In the genomic region with DNA sequence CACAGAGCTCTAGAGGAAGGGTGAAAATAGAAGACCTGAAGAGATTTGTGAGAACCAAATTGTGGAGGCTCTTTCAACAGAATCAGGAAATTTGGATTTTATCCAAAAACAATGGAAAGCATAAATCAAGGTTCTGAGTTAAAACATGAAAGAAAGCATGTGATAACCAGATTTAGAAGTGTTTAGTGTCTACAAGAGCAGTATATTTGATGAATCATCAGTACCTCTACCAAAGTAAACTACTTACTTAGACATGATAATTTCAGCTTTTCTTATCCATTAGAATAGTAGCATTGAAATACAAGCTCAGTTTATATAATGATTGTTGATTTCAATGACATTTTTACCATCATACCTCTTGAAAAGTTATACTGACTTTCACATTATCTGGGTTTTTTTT, we compare ENCODE assay signal across 29 cellular contexts. TPM values are rescaled to one million over a fixed set of nuclear protein-coding genes. Genes with fewer than 3 reads are reported as not detected.
"Had no signal": no experiment of that assay in that cellular context is flagged by ENCODE, and none has a peak within 500 bp of the region (broad histone marks: within the 10 kb centered on the region; RNA-seq: fewer than 3 reads in every experiment).

No MANE protein-coding gene starts in this region.

- DNase-seq: activated CD4-positive, alpha-beta T cell treated with anti-CD3 and anti-CD28 coated beads for 48 hours; activated CD4-positive, alpha-beta T cell treated with anti-CD3 and anti-CD28 coated beads, Interleukin-2, amount 50 U/mL, for 48 hours; activated CD8-positive, alpha-beta memory T cell treated with anti-CD3 and anti-CD28 coated beads for 24 hours; activated gamma-delta T cell; activated naive CD4-positive, alpha-beta T cell treated with anti-CD3 and anti-CD28 coated beads, Interleukin-2, amount 10 ng/mL, durations not matched to agents 7 days and 5 days; activated naive CD8-positive, alpha-beta T cell treated with anti-CD3 and anti-CD28 coated beads, Interleukin-2, amount 10 ng/mL, durations not matched to agents 7 days and 5 days; activated T-cell treated with anti-CD3 and anti-CD28 coated beads, Interleukin-2, amount 50 U/mL, for 1 hour; amniotic stem cell; central memory CD4-positive, alpha-beta T cell; left ventricle myocardium inferior; mesendoderm; natural killer cell; occipital lobe; stimulated activated CD4-positive, alpha-beta T cell treated with anti-CD3 and anti-CD28 coated beads, Interleukin-1b, Interleukin-23, amount 100 ng/mL, for 48 hours; stimulated activated CD4-positive, alpha-beta T cell treated with anti-CD3 and anti-CD28 coated beads, Interleukin-4, amount 100 ng/mL, for 4 hours; stimulated activated CD8-positive, alpha-beta memory T cell treated with anti-CD3 and anti-CD28 coated beads, Interleukin-4, amount 100 ng/mL, for 48 hours; stimulated activated naive B cell treated with anti-CD40 and anti-IgM and Interleukin-4, amounts not matched to agents 10 μg/mL and 1 μg/mL and 100 μg/mL, for 72 hours; stomach; thyroid gland had no signal

- H3K36me3 ChIP-seq: esophagus muscularis mucosa, left ventricle myocardium inferior, neural progenitor cell, right atrium auricular region, stomach, thyroid gland, upper lobe of left lung, vagina had no signal

- FAIRE-seq: TTC549 had no signal

- H3K4me3 ChIP-seq: esophagus muscularis mucosa, left ventricle myocardium inferior, lung, neural progenitor cell, right atrium auricular region, smooth muscle cell, stomach, thyroid gland, upper lobe of left lung, vagina had no signal

- H3K27me3 ChIP-seq: neural progenitor cell, right atrium auricular region, thyroid gland, upper lobe of left lung, vagina had no signal

- ATAC-seq: activated CD4-positive, CD25-positive, alpha-beta regulatory T cell treated with anti-CD3 and anti-CD28 coated beads, Interleukin-2, amount 50 U/mL, for 24 hours; natural killer cell; stimulated activated naive B cell treated with anti-CD40 and anti-IgM and Interleukin-4, amounts not matched to agents 10 μg/mL and 1 μg/mL and 100 μg/mL, for 72 hours had no signal

RNA-seq across cellular contexts. Expression of a gene that starts 25.9 kb away (rescaled TPM):
- total RNA-seq: activated T-helper 1 cell treated with anti-CD3 and anti-CD28 coated beads, Interleukin-12 subunit alpha, Interleukin-12 subunit beta, Interleukin-2, Interleukin-4 antibody, amounts not matched to agents 30 ng/mL and 10 ng/mL and 1 ng/mL, durations not matched to agents 14 hours and 24 hours and 36 hours had no signal
